8 cellular contexts compared by ENCODE assay signal in the genomic region with DNA sequence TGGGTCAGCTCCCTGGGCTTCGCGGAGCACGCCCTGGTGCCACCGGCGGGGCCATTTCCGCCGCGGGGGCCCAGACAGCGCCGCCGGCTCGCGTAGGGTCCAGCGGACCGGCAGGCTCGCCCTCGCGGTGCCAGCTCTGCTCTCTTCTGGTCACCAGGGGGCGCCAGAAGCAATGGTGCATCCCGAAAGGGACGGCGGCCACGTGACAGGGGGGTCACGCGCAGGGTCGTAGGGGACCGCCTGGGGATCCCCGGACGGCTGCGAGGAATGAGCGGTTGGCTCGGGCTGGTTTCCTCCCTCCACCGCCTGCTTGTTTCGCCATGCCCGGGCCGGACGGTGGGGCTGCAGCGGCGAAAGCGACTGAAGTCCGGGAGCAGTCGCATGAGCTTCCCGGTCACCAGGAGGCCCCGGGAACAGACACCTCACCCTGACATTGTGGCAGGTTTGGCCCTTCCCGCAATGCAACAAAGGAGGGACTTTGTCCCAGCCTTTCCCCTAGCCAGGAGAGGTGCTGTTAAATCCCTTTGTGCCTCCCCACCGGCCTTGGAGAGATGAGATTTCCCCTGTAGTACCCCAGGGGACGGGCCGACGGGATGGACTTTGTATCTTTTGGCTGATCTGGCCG. TPM values are rescaled to one million over a fixed set of nuclear protein-coding genes. Genes with fewer than 3 reads are reported as not detected.
DNase-seq lines count a peak whose midpoint lies in the region; ATAC-seq and TF ChIP-seq lines count a peak whose summit lies in the region.

No MANE protein-coding gene starts in this region.

- DNase-seq in ELF-1 (ENCODE audit: low read depth, low spot score) (peak; percentile 92), NOMO-1 treated with DMSO at 0.1 percent for 48 hours (lab: John Stamatoyannopoulos, UW; ENCODE audit: unreplicated experiment) (peak; percentile 19), fibroblast of lung (ENCODE audit: low read depth in 2 of 2) (peak; percentile 24 to 40), myocyte (ENCODE audit: low read depth) (peak; percentile 68)
- DNase-seq in activated T-cell treated with anti-CD3 and anti-CD28 coated beads, Interleukin-2, amount 50 U/mL, for 72 hours = peak; percentile 72 to 75
- peak; percentile 3 to 39 for DNase-seq in stimulated activated CD8-positive, alpha-beta memory T cell treated with anti-CD3 and anti-CD28 coated beads, Interleukin-7, amount 100 ng/mL, for 4 hours (ENCODE audit: low read depth in 2 of 2)

- H3K4me2 ChIP-seq in fibroblast of lung (ENCODE audit: extremely low read depth, insufficient read depth, low read length) = peak overlapping the region; percentile 1

- no peaks in the 10 kb centered on the region for H3K9me3 Mint-ChIP-seq in activated T-cell treated with anti-CD3 and anti-CD28 coated beads, Interleukin-2, amount 50 U/mL, for 72 hours

- H3K4me3 ChIP-seq in fibroblast of lung (replicated peaks in 1 of 4; ENCODE audit: control extremely low read depth in 1 of 4, insufficient read depth in 1 of 4, low read depth in 3 of 4, low read length in 4 of 4) = peak overlapping the region in 2 of 4 experiments; percentile 35 to 46

- H3K27me3 ChIP-seq in fibroblast of lung (ENCODE audit: control insufficient read depth, insufficient read depth, low read length) = no peaks in the 10 kb centered on the region

- H3K27ac ChIP-seq in fibroblast of lung (ENCODE audit: insufficient read depth, low read length) = no peak overlapping the region

- no peaks in the 10 kb centered on the region for H4K20me1 ChIP-seq in fibroblast of lung (ENCODE audit: control insufficient read depth, extremely low read depth, insufficient read depth, low read length)

- H3K36me3 ChIP-seq in fibroblast of lung (ENCODE audit: control insufficient read depth, insufficient read depth, low read length) = no peaks in the 10 kb centered on the region

- H3K9me3 ChIP-seq in fibroblast of lung (ENCODE audit: control insufficient read depth, insufficient read depth, low read depth, low read length) = no peaks in the 10 kb centered on the region

- peaks cover 25% of the 10 kb centered on the region for H3K27me3 Mint-ChIP-seq in activated T-cell treated with anti-CD3 and anti-CD28 coated beads, Interleukin-2, amount 50 U/mL, for 72 hours (ENCODE audit: low read depth)

- TF ChIP-seq CTCF in fibroblast of lung (conservative IDR thresholded peaks at IDR 0.05 in 1 of 2, IDR thresholded peaks at IDR 0.05 in 1 of 2; ENCODE audit: low read depth in 1 of 2, low read length in 2 of 2) = peak; percentile 28 to 53

- peak overlapping the region; percentile 72 to 75 for H3K4me3 Mint-ChIP-seq in activated T-cell treated with anti-CD3 and anti-CD28 coated beads, Interleukin-2, amount 50 U/mL, for 72 hours

- no peaks in the 10 kb centered on the region for H3K4me1 Mint-ChIP-seq in activated T-cell treated with anti-CD3 and anti-CD28 coated beads, Interleukin-2, amount 50 U/mL, for 72 hours (ENCODE audit: low read depth)

- H3K9ac ChIP-seq in fibroblast of lung (ENCODE audit: insufficient read depth, low read length) = no peak overlapping the region

- no peaks in the 10 kb centered on the region for H3K36me3 Mint-ChIP-seq in activated T-cell treated with anti-CD3 and anti-CD28 coated beads, Interleukin-2, amount 50 U/mL, for 72 hours (ENCODE audit: insufficient read depth in 2 of 2)

- no peaks in the 10 kb centered on the region for H3K4me1 ChIP-seq in fibroblast of lung (ENCODE audit: control insufficient read depth, extremely low read depth, insufficient read depth, low read length)

- no peaks in the 10 kb centered on the region for H3K79me2 ChIP-seq in fibroblast of lung (ENCODE audit: control insufficient read depth, insufficient read depth, low read length)

- H2AFZ ChIP-seq in fibroblast of lung (ENCODE audit: low read length) = peak overlapping the region; percentile 35

- no peak overlapping the region for H3K27ac Mint-ChIP-seq in activated T-cell treated with anti-CD3 and anti-CD28 coated beads, Interleukin-2, amount 50 U/mL, for 72 hours

- ATAC-seq in HG02759 (IDR thresholded peaks at IDR 0.05; ENCODE audit: unreplicated experiment) (peak; percentile 94), HG02970 (IDR thresholded peaks at IDR 0.05; ENCODE audit: low FRiP score, unreplicated experiment) (no peak)
- peak; percentile 84 to 85 for ATAC-seq in activated T-cell treated with anti-CD3 and anti-CD28 coated beads, Interleukin-2, amount 50 U/mL, for 72 hours (replicated peaks in 1 of 2)

RNA-seq across cellular contexts. Expression of gene ZCCHC12, which starts 15.8 kb away (rescaled TPM):
- total RNA-seq in activated T-cell treated with anti-CD3 and anti-CD28 coated beads, Interleukin-2, amount 50 U/mL, for 72 hours = under 1 TPM in 1 of 2 donors, not detected in 1; 0.09 TPM
- total RNA-seq in fibroblast of lung (under 0.01 TPM in 1 of 2 replicates, not detected in the other), myocyte (not detected in 2 replicates)
- polyA plus RNA-seq in fibroblast of lung = 0.07 TPM in 1 of 2 replicates, not detected in the other
- 0.06 TPM in 1 of 2 replicates, not detected in the other for polyA plus RNA-seq in fibroblast of lung (2012)
- not detected in 2 replicates for polyA minus RNA-seq in fibroblast of lung (ENCODE audit: low replicate concordance)
- polyA plus RNA-seq in myocyte (2012) = 0.14 TPM

Comparison
In these comparisons a context has a peak if more than half of its experiments do, and no peak if none do; other contexts are left out.
1. DNase-seq: peak in every context shown above with its lines; median percentile 92 in ELF-1; 74 in activated T-cell treated with anti-CD3 and anti-CD28 coated beads, Interleukin-2, amount 50 U/mL, for 72 hours; 68 in myocyte; 32 in fibroblast of lung; 21 in stimulated activated CD8-positive, alpha-beta memory T cell treated with anti-CD3 and anti-CD28 coated beads, Interleukin-7, amount 100 ng/mL, for 4 hours; 19 in NOMO-1 treated with DMSO at 0.1 percent for 48 hours.